11 cellular contexts compared by ENCODE assay signal in genomic region chr18:55300469-55301195, GRCh38.
DNase-seq lines count a peak whose midpoint lies in the region; ATAC-seq and TF ChIP-seq lines count a peak whose summit lies in the region.
"Had no signal": no experiment of that assay in that cellular context is flagged by ENCODE, and none has a peak within 500 bp of the region (broad histone marks: within the 10 kb centered on the region; RNA-seq: fewer than 3 reads in every experiment).

No MANE protein-coding gene starts in this region.

- H3K27me3 ChIP-seq in heart left ventricle, result no peaks in the 10 kb centered on the region

- no peak for DNase-seq in heart left ventricle
- DNase-seq in Right ventricle myocardium superior, result no peak
- peak; percentile 69 for DNase-seq in iris pigment epithelial cell (ENCODE audit: low read depth)
- peak; percentile 73 for DNase-seq in type B pancreatic cell (ENCODE audit: extremely low spot score, unreplicated experiment)
- no peak for DNase-seq in ACHN
- no peak for DNase-seq in NCI-H1930 (lab: John Stamatoyannopoulos, UW)
- no peak for DNase-seq in stimulated activated CD4-positive, alpha-beta T cell treated with anti-CD3 and anti-CD28 coated beads, Interleukin-2, amount 100 ng/mL, for 24 hours
- DNase-seq: natural killer cell, NCI-H1105 treated with DMSO at 0.1 percent for 48 hours had no signal

- H3K9me3 Mint-ChIP-seq in type B pancreatic cell, result no peaks in the 10 kb centered on the region

- peak overlapping the region; percentile 62 for H3K27ac Mint-ChIP-seq in type B pancreatic cell
- H3K27ac Mint-ChIP-seq: natural killer cell had no signal

- peaks cover 0 to 89% (median 52%) of the 10 kb centered on the region in 12 donors for H3K4me1 ChIP-seq in heart left ventricle
- H3K4me1 ChIP-seq: A549 had no signal

- no peak for TF ChIP-seq POLR2A in heart left ventricle (IDR thresholded peaks at IDR 0.05)

- H3K4me3 Mint-ChIP-seq in type B pancreatic cell, result peak overlapping the region; percentile 78
- H3K4me3 Mint-ChIP-seq: natural killer cell had no signal

- 56 to 68% (median 65%) methylated on average over 16 of the region's 16 CpGs for WGBS in heart left ventricle, 4 donors

- no peaks in the 10 kb centered on the region for H3K9me3 ChIP-seq in heart left ventricle
- H3K9me3 ChIP-seq: A549 had no signal

- no peaks in the 10 kb centered on the region for H3K36me3 ChIP-seq in heart left ventricle

- ATAC-seq in heart left ventricle (peak in 2 of 4 donors; percentile 33 to 48), Right ventricle myocardium superior (ENCODE audit: poor library complexity) (no peak), SK-N-SH treated with all-trans-retinoic acid at 6 μM for 48 hours (peak; percentile 77)
- ATAC-seq: A549, natural killer cell had no signal

- H3K27me3 Mint-ChIP-seq in type B pancreatic cell, result no peaks in the 10 kb centered on the region

- peaks cover 57% of the 10 kb centered on the region for H3K4me1 Mint-ChIP-seq in type B pancreatic cell (ENCODE audit: unreplicated experiment)

- TF ChIP-seq CTCF in heart left ventricle (IDR thresholded peaks at IDR 0.05) (no peak), type B pancreatic cell (conservative IDR thresholded peaks at IDR 0.05) (no peak)

- no peaks in the 10 kb centered on the region for H3K36me3 Mint-ChIP-seq in type B pancreatic cell

- peak overlapping the region in 6 of 12 donors; percentile 0 to 34 (median 16) for H3K4me3 ChIP-seq in heart left ventricle
- H3K4me3 ChIP-seq: A549 had no signal

- intact Hi-C loops in heart left ventricle (cut with DNase I), result no loop called here
- intact Hi-C loops in Right ventricle myocardium superior (cut with DNase I), result no loop called here

- peak overlapping the region in 8 of 12 donors; percentile 3 to 64 (median 25) for H3K27ac ChIP-seq in heart left ventricle
- H3K27ac ChIP-seq: A549 had no signal

- in situ Hi-C loops in ACHN (cut with HindIII; ENCODE audit: low pct_ligation_motif_present, low pct_unique_long_range_greater_than_20kb, low sequenced_read_pairs), result no loop called here

TF ChIP-seq in SK-N-SH treated with all-trans-retinoic acid at 6 μM for 48 hours, 23 proteins besides CTCF, POLR2A, EP300 and RAD21 (continues in another document):
- no peak for TF ChIP-seq BACH2 (CRISPR knock-in tag; IDR thresholded peaks at IDR 0.05; ENCODE audit: borderline replicate concordance)
- 0 out of 2 replicates have a peak, but pooled peaks have one; percentile 46 for TF ChIP-seq CSRNP3 (CRISPR knock-in tag; IDR thresholded peaks at IDR 0.05)
- TF ChIP-seq CREB5 (CRISPR knock-in tag; IDR thresholded peaks at IDR 0.05; ENCODE audit: low read depth), result no peak; the same call in 1 of the 2 replicates
- TF ChIP-seq ZNF8 (CRISPR knock-in tag; IDR thresholded peaks at IDR 0.05), result no peak
- TF ChIP-seq CSDC2 (CRISPR knock-in tag; IDR thresholded peaks at IDR 0.05), result no peak
- TF ChIP-seq ARNTL (CRISPR knock-in tag; IDR thresholded peaks at IDR 0.05; ENCODE audit: borderline replicate concordance, low read depth), result no peak
- TF ChIP-seq TOX (CRISPR knock-in tag; IDR thresholded peaks at IDR 0.05; ENCODE audit: borderline replicate concordance), result no peak
- peak; percentile 2; the same call in 1 of the 2 replicates for TF ChIP-seq ESRRG (CRISPR knock-in tag; IDR thresholded peaks at IDR 0.05)
- TF ChIP-seq ZNF565 (CRISPR knock-in tag; conservative IDR thresholded peaks at IDR 0.05; ENCODE audit: low read depth), result no peak
- 0 out of 2 replicates have a peak, but pooled peaks have one; percentile 49 for TF ChIP-seq SNAI2 (CRISPR knock-in tag; IDR thresholded peaks at IDR 0.05)
- TF ChIP-seq ISL1 (CRISPR knock-in tag; IDR thresholded peaks at IDR 0.05), result no peak
- TF ChIP-seq POU6F1 (CRISPR knock-in tag; IDR thresholded peaks at IDR 0.05; ENCODE audit: borderline replicate concordance, low read depth), result no peak
- no peak for TF ChIP-seq PATZ1 (CRISPR knock-in tag; IDR thresholded peaks at IDR 0.05; ENCODE audit: borderline replicate concordance)
- no peak for TF ChIP-seq GLIS3 (CRISPR knock-in tag; IDR thresholded peaks at IDR 0.05)
- no peak for TF ChIP-seq OSR1 (CRISPR knock-in tag; IDR thresholded peaks at IDR 0.05)
- no peak for TF ChIP-seq RARB (CRISPR knock-in tag; IDR thresholded peaks at IDR 0.05)
- no peak for TF ChIP-seq PPARA (CRISPR knock-in tag; IDR thresholded peaks at IDR 0.05; ENCODE audit: borderline replicate concordance)
- no peak for TF ChIP-seq ZFP30 (CRISPR knock-in tag; IDR thresholded peaks at IDR 0.05)
- TF ChIP-seq TCF4 (CRISPR knock-in tag; IDR thresholded peaks at IDR 0.05; ENCODE audit: borderline replicate concordance), result peak; percentile 94
- no peak for TF ChIP-seq ZNF70 (CRISPR knock-in tag; IDR thresholded peaks at IDR 0.05)

Comparison
In these comparisons a context has a peak if more than half of its experiments do, and no peak if none do; other contexts are left out.
1. DNase-seq: peak in iris pigment epithelial cell (single experiment) and type B pancreatic cell (single experiment); none in heart left ventricle (0 of 5), Right ventricle myocardium superior (single experiment), ACHN (single experiment), NCI-H1930 (0 of 2) and stimulated activated CD4-positive, alpha-beta T cell treated with anti-CD3 and anti-CD28 coated beads, Interleukin-2, amount 100 ng/mL, for 24 hours (0 of 2).